Comparison of ENCODE assay signal across 1 cellular context in genomic region chr9:21555911-21556310, GRCh38.
TF ChIP-seq lines count a peak whose summit lies in the region.

No MANE protein-coding gene starts in this region.

TF ChIP-seq in IMR-90, 13 proteins besides CTCF, POLR2A, EP300 and RAD21 (continued from another document):
- TF ChIP-seq USF2 (IDR thresholded peaks at IDR 0.05; ENCODE audit: low read depth, low read length) (no peak), NFE2L2 (IDR thresholded peaks at IDR 0.05; ENCODE audit: low read depth, low read length) (no peak), ELK1 (IDR thresholded peaks at IDR 0.05; ENCODE audit: borderline replicate concordance, low read depth, low read length) (no peak), MAZ (IDR thresholded peaks at IDR 0.05; ENCODE audit: borderline replicate concordance, low read depth, low read length) (no peak), RCOR1 (IDR thresholded peaks at IDR 0.05; ENCODE audit: insufficient replicate concordance, low read length) (no peak), SMC3 (IDR thresholded peaks at IDR 0.05; ENCODE audit: low read depth, low read length) (no peak)
